In genomic region chr17:45101546-45101882, GRCh38 we compare ENCODE assay signal across 1 cellular context.
TF ChIP-seq lines count a peak whose summit lies in the region.

No MANE protein-coding gene starts in this region.

TF ChIP-seq in IMR-90, 13 proteins besides CTCF, POLR2A, EP300 and RAD21:
- TF ChIP-seq CEBPB (IDR thresholded peaks at IDR 0.05; ENCODE audit: low read depth, low read length) (no peak), BHLHE40 (IDR thresholded peaks at IDR 0.05; ENCODE audit: low read depth, low read length) (no peak), CHD1 (IDR thresholded peaks at IDR 0.05; ENCODE audit: low read depth, low read length) (no peak), SMC3 (IDR thresholded peaks at IDR 0.05; ENCODE audit: low read depth, low read length) (no peak), NFE2L2 (IDR thresholded peaks at IDR 0.05; ENCODE audit: low read depth, low read length) (no peak), RCOR1 (IDR thresholded peaks at IDR 0.05; ENCODE audit: insufficient replicate concordance, low read length) (no peak), MAZ (IDR thresholded peaks at IDR 0.05; ENCODE audit: borderline replicate concordance, low read depth, low read length) (no peak)
- TF ChIP-seq, protein P1, sequence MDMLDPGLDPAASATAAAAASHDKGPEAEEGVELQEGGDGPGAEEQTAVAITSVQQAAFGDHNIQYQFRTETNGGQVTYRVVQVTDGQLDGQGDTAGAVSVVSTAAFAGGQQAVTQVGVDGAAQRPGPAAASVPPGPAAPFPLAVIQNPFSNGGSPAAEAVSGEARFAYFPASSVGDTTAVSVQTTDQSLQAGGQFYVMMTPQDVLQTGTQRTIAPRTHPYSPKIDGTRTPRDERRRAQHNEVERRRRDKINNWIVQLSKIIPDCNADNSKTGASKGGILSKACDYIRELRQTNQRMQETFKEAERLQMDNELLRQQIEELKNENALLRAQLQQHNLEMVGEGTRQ (IDR thresholded peaks at IDR 0.05; ENCODE audit: low read depth, low read length) = no peak
